ENCODE assay signal across 8 cellular contexts in the genomic region with DNA sequence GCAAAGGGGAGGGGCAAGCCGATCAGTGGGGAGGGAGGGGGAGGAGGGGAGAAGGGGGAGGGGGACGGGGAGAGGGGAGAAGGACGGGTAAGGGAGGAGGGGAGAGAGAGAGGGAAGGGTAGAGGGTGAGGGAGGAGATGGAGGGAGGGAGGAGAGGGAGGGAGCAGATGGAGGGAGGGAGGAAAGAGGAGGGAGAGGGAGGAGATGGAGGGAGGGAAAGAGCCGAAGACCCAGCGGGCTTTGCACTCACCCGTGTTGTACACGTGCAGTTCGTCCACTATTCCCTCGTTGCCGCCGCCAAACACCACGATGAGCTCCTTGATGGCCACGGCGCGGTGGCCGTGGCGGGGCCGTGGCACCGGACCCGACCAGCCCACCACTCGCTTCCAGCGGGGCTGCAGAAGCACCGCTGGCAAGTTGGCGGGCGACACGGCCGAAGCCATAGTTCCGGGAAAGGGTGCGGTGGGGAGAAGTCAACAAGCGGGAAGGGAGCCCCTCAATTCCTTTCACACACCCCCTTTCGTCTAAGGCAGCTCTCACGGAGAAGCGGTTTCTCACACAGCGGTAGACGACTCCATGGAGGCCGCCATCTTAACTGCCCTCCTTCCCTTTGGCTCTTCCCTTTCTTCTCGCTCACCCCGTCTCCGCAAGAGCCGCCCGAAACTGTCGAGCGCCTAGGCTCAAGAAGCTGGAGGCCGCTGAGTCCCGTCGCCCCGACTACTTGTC. TPM values are rescaled to one million over a fixed set of nuclear protein-coding genes. Genes with fewer than 3 reads are reported as not detected.
DNase-seq lines count a peak whose midpoint lies in the region; ATAC-seq and TF ChIP-seq lines count a peak whose summit lies in the region.

No MANE protein-coding gene starts in this region.

- no peaks in the 10 kb centered on the region for H4K20me1 ChIP-seq in HCT116 (ENCODE audit: insufficient read depth)

- TF ChIP-seq CTCF in HCT116 (IDR thresholded peaks at IDR 0.05 in 2 of 3, conservative IDR thresholded peaks at IDR 0.05 in 1 of 3; ENCODE audit: borderline replicate concordance in 1 of 3, insufficient read depth in 1 of 3, low read depth in 2 of 3, low read length in 2 of 3) (no peak), glutamatergic neuron (IDR thresholded peaks at IDR 0.05; ENCODE audit: partially characterized antibody, unreplicated experiment) (no peak), osteocyte (IDR thresholded peaks at IDR 0.05) (no peak)

- H3K9ac ChIP-seq in HCT116 (ENCODE audit: low read length), result peak overlapping the region; percentile 99

- H3K9me3 Mint-ChIP-seq in activated T-helper 2 cell treated with anti-CD3 and anti-CD28 coated beads, Interferon-gamma antibody, Interleukin-2, Interleukin-4, amounts not matched to agents 10 μg/mL and 5 μg/mL and 100 μg/mL, durations not matched to agents 14 hours and 24 hours and 36 hours, result no peaks in the 10 kb centered on the region
- H3K9me3 Mint-ChIP-seq in glutamatergic neuron (ENCODE audit: unreplicated experiment) (peaks cover 7% of the 10 kb centered on the region), osteocyte (ENCODE audit: unreplicated experiment) (no peaks in the 10 kb centered on the region)

- peaks cover 0 to 11% of the 10 kb centered on the region in 2 experiments; a peak in 1 of 4 replicates for H3K36me3 ChIP-seq in HCT116 (ENCODE audit: control insufficient read depth in 1 of 2, insufficient read depth in 2 of 2, low read length in 2 of 2)

- TSS peak; percentile 59 for BruUV-seq in HCT116 (replicated peaks; lab: Mats Ljungman, UMichigan)

- intact Hi-C loops in HCT116 (cut with micrococcal nuclease), result loop anchor here (10.0 kb wide), 1 partner anchor 424 kb away; a partner anchor contains a TSS
- intact Hi-C loops in activated T-helper 2 cell treated with anti-CD3 and anti-CD28 coated beads, Interferon-gamma antibody, Interleukin-2, Interleukin-4, amounts not matched to agents 10 μg/mL and 5 μg/mL and 100 μg/mL, durations not matched to agents 14 hours and 24 hours and 36 hours (cut with micrococcal nuclease), result loop anchor here (1.0 to 5.0 kb wide), 5 partner anchors 42 to 407 kb away; a partner anchor contains a TSS

- H3K4me2 ChIP-seq in HCT116 (ENCODE audit: low read length), result peak overlapping the region; percentile 76

- POLR2A ChIA-PET in HCT116 (lab: Charles Lee), result interaction anchor here (0.7 to 2.0 kb wide), 4 partner anchors 42 to 498 kb away, joined by 3 to 10 read pairs (median 4); a partner anchor contains a TSS

- peaks cover 38% of the 10 kb centered on the region for H3K4me1 Mint-ChIP-seq in activated T-helper 2 cell treated with anti-CD3 and anti-CD28 coated beads, Interferon-gamma antibody, Interleukin-2, Interleukin-4, amounts not matched to agents 10 μg/mL and 5 μg/mL and 100 μg/mL, durations not matched to agents 14 hours and 24 hours and 36 hours (ENCODE audit: low read depth)
- H3K4me1 Mint-ChIP-seq in glutamatergic neuron (ENCODE audit: low read depth, unreplicated experiment), result peaks cover 18% of the 10 kb centered on the region
- peaks cover 60% of the 10 kb centered on the region for H3K4me1 Mint-ChIP-seq in osteocyte (ENCODE audit: unreplicated experiment)

- H3K27me3 Mint-ChIP-seq in activated T-helper 2 cell treated with anti-CD3 and anti-CD28 coated beads, Interferon-gamma antibody, Interleukin-2, Interleukin-4, amounts not matched to agents 10 μg/mL and 5 μg/mL and 100 μg/mL, durations not matched to agents 14 hours and 24 hours and 36 hours (ENCODE audit: low read depth), result no peaks in the 10 kb centered on the region
- H3K27me3 Mint-ChIP-seq in glutamatergic neuron (ENCODE audit: unreplicated experiment), result peaks cover 7% of the 10 kb centered on the region
- H3K27me3 Mint-ChIP-seq in osteocyte (ENCODE audit: unreplicated experiment), result no peaks in the 10 kb centered on the region

- TF ChIP-seq POLR2A in HCT116 (IDR thresholded peaks at IDR 0.05; ENCODE audit: borderline replicate concordance, extremely low read depth, insufficient read depth, insufficient read length), result no peak

- peak overlapping the region; percentile 90 for H3K27ac ChIP-seq in HCT116 (ENCODE audit: low read depth, low read length)

- H2AFZ ChIP-seq in HCT116 (ENCODE audit: low read depth, low read length, poor library complexity, severe bottlenecking), result no peak overlapping the region

- no peak for TF ChIP-seq RAD21 in HCT116 (IDR thresholded peaks at IDR 0.05; ENCODE audit: low read depth)

- H3K4me1 ChIP-seq in HCT116 (ENCODE audit: control insufficient read depth in 1 of 2, insufficient read depth in 2 of 2, low read length in 2 of 2), result peaks cover 12 to 28% of the 10 kb centered on the region in 2 experiments

- peaks cover 40% of the 10 kb centered on the region for H3K36me3 Mint-ChIP-seq in activated T-helper 2 cell treated with anti-CD3 and anti-CD28 coated beads, Interferon-gamma antibody, Interleukin-2, Interleukin-4, amounts not matched to agents 10 μg/mL and 5 μg/mL and 100 μg/mL, durations not matched to agents 14 hours and 24 hours and 36 hours (ENCODE audit: low read depth)
- no peaks in the 10 kb centered on the region for H3K36me3 Mint-ChIP-seq in glutamatergic neuron (ENCODE audit: unreplicated experiment)
- no peaks in the 10 kb centered on the region for H3K36me3 Mint-ChIP-seq in osteocyte (ENCODE audit: unreplicated experiment)

- no peaks in the 10 kb centered on the region for H3K27me3 ChIP-seq in HCT116 (ENCODE audit: insufficient read depth, low read length)

- CTCF ChIA-PET in HCT116 (lab: Charles Lee), result interaction anchor here (1.0 to 1.1 kb wide), 2 partner anchors 23 to 403 kb away, joined by 3 to 5 read pairs; no protein-coding TSS in a partner anchor

- DNase-seq in ELR (ENCODE audit: low read depth) (peak; percentile 58), HCT116 (ENCODE audit: low read depth, low spot score) (no peak), NCI-H2171 (lab: John Stamatoyannopoulos, UW) (peak; percentile 28), glutamatergic neuron (peak; percentile 50), osteocyte (ENCODE audit: extremely low spot score, unreplicated experiment) (no peak)
- DNase-seq in activated T-helper 2 cell treated with anti-CD3 and anti-CD28 coated beads, Interferon-gamma antibody, Interleukin-2, Interleukin-4, amounts not matched to agents 10 μg/mL and 5 μg/mL and 100 μg/mL, durations not matched to agents 14 hours and 24 hours and 36 hours (ENCODE audit: low spot score), result no peak

- H3K27ac Mint-ChIP-seq in activated T-helper 2 cell treated with anti-CD3 and anti-CD28 coated beads, Interferon-gamma antibody, Interleukin-2, Interleukin-4, amounts not matched to agents 10 μg/mL and 5 μg/mL and 100 μg/mL, durations not matched to agents 14 hours and 24 hours and 36 hours, result peak overlapping the region; percentile 100
- H3K27ac Mint-ChIP-seq in glutamatergic neuron (ENCODE audit: unreplicated experiment) (peak overlapping the region; percentile 100), osteocyte (ENCODE audit: unreplicated experiment) (peak overlapping the region; percentile 100)

- H3K4me3 ChIP-seq in HCT116 (replicated peaks in 1 of 2; ENCODE audit: low read depth in 1 of 2, low read length in 2 of 2), result peak overlapping the region; percentile 75 to 78

- peak overlapping the region; percentile 100 for H3K4me3 Mint-ChIP-seq in activated T-helper 2 cell treated with anti-CD3 and anti-CD28 coated beads, Interferon-gamma antibody, Interleukin-2, Interleukin-4, amounts not matched to agents 10 μg/mL and 5 μg/mL and 100 μg/mL, durations not matched to agents 14 hours and 24 hours and 36 hours (ENCODE audit: low read depth)
- peak overlapping the region; percentile 100 for H3K4me3 Mint-ChIP-seq in glutamatergic neuron (ENCODE audit: unreplicated experiment)
- H3K4me3 Mint-ChIP-seq in osteocyte (ENCODE audit: unreplicated experiment), result peak overlapping the region; percentile 100

- no peak; the same call in 1 of the 2 replicates for ATAC-seq in HCT116
- no peak for ATAC-seq in GM21390 (IDR thresholded peaks at IDR 0.05; ENCODE audit: unreplicated experiment)
- ATAC-seq in HG02610 (IDR thresholded peaks at IDR 0.05; ENCODE audit: unreplicated experiment), result no peak

- H3K9me2 ChIP-seq in HCT116 (ENCODE audit: insufficient read depth), result no peaks in the 10 kb centered on the region

- H3K9me3 ChIP-seq in HCT116 (ENCODE audit: control insufficient read depth in 1 of 2, insufficient read depth in 1 of 2, low read depth in 1 of 2, low read length in 2 of 2), result no peaks in the 10 kb centered on the region

- RAD21 ChIA-PET in HCT116 (lab: Charles Lee; ENCODE audit: low non-redundant PET in 1 of 2, low total read pairs in 2 of 2, uncharacterized antibody in 2 of 2, unreplicated experiment in 2 of 2), result interaction anchor here in 1 of 2 experiments (0.6 kb wide), 1 partner anchor 128 kb away, joined by 4 read pairs; no protein-coding TSS in a partner anchor

- H3K79me2 ChIP-seq in HCT116 (ENCODE audit: insufficient read depth, low read length), result peaks cover 65% of the 10 kb centered on the region

RNA-seq across cellular contexts. Expression of a gene that starts 1.1 kb away (rescaled TPM):
- total RNA-seq in HCT116 (2021; ENCODE audit: unreplicated experiment) (72.8 TPM), glutamatergic neuron (ENCODE audit: unreplicated experiment) (84.0 TPM), osteocyte (73.7 and 74.8 TPM in 2 replicates)
- polyA plus RNA-seq in HCT116 (2012), result 30.8 and 35.3 TPM in 2 replicates
- 107 and 108 TPM in 2 replicates for total RNA-seq in activated T-helper 2 cell treated with anti-CD3 and anti-CD28 coated beads, Interferon-gamma antibody, Interleukin-2, Interleukin-4, amounts not matched to agents 10 μg/mL and 5 μg/mL and 100 μg/mL, durations not matched to agents 14 hours and 24 hours and 36 hours

RNA-seq across cellular contexts. Expression of a gene that starts 2.0 kb away (rescaled TPM):
- total RNA-seq in HCT116 (2021; ENCODE audit: unreplicated experiment) (12.6 TPM), glutamatergic neuron (ENCODE audit: unreplicated experiment) (6.7 TPM), osteocyte (19.2 and 19.3 TPM in 2 replicates)
- 7.5 and 9.6 TPM in 2 replicates for polyA plus RNA-seq in HCT116 (2012)
- total RNA-seq in activated T-helper 2 cell treated with anti-CD3 and anti-CD28 coated beads, Interferon-gamma antibody, Interleukin-2, Interleukin-4, amounts not matched to agents 10 μg/mL and 5 μg/mL and 100 μg/mL, durations not matched to agents 14 hours and 24 hours and 36 hours, result 2.1 and 2.7 TPM in 2 replicates

RNA-seq across cellular contexts. Expression of a gene that starts 26.1 kb away (rescaled TPM):
- total RNA-seq in HCT116 (2021; ENCODE audit: unreplicated experiment) (1.3 TPM), glutamatergic neuron (ENCODE audit: unreplicated experiment) (16.1 TPM), osteocyte (18.7 and 18.9 TPM in 2 replicates)
- 0.30 and 0.52 TPM in 2 replicates for polyA plus RNA-seq in HCT116 (2012)
- 11.4 and 12.4 TPM in 2 replicates for total RNA-seq in activated T-helper 2 cell treated with anti-CD3 and anti-CD28 coated beads, Interferon-gamma antibody, Interleukin-2, Interleukin-4, amounts not matched to agents 10 μg/mL and 5 μg/mL and 100 μg/mL, durations not matched to agents 14 hours and 24 hours and 36 hours

RNA-seq across cellular contexts. Expression of a gene that starts 35.7 kb away (rescaled TPM):
- total RNA-seq in HCT116 (2021; ENCODE audit: unreplicated experiment) (124 TPM), glutamatergic neuron (ENCODE audit: unreplicated experiment) (129 TPM), osteocyte (94.1 and 96.6 TPM in 2 replicates)
- 135 and 156 TPM in 2 replicates for polyA plus RNA-seq in HCT116 (2012)
- total RNA-seq in activated T-helper 2 cell treated with anti-CD3 and anti-CD28 coated beads, Interferon-gamma antibody, Interleukin-2, Interleukin-4, amounts not matched to agents 10 μg/mL and 5 μg/mL and 100 μg/mL, durations not matched to agents 14 hours and 24 hours and 36 hours, result 127 and 128 TPM in 2 replicates

RNA-seq across cellular contexts. Expression of a gene that starts 44.5 kb away (rescaled TPM):
- 67.4 TPM for total RNA-seq in HCT116 (2021; ENCODE audit: unreplicated experiment)
- polyA plus RNA-seq in HCT116 (2012), result 41.2 and 44.2 TPM in 2 replicates
- total RNA-seq in activated T-helper 2 cell treated with anti-CD3 and anti-CD28 coated beads, Interferon-gamma antibody, Interleukin-2, Interleukin-4, amounts not matched to agents 10 μg/mL and 5 μg/mL and 100 μg/mL, durations not matched to agents 14 hours and 24 hours and 36 hours, result 128 and 135 TPM in 2 replicates
- total RNA-seq in glutamatergic neuron (ENCODE audit: unreplicated experiment), result 33.5 TPM
- 4.9 and 5.3 TPM in 2 replicates for total RNA-seq in osteocyte

Comparison
In these comparisons a context has a peak if more than half of its experiments do, and no peak if none do; other contexts are left out.
1. DNase-seq: peak in ELR (single experiment), NCI-H2171 (single experiment) and glutamatergic neuron (single experiment); none in HCT116 (single experiment), activated T-helper 2 cell treated with anti-CD3 and anti-CD28 coated beads, Interferon-gamma antibody, Interleukin-2, Interleukin-4, amounts not matched to agents 10 μg/mL and 5 μg/mL and 100 μg/mL, durations not matched to agents 14 hours and 24 hours and 36 hours (single experiment) and osteocyte (single experiment).
2. Peak in every context shown above with its lines, with median percentiles within 50 percentile points of each other: H3K27ac Mint-ChIP-seq and H3K4me3 Mint-ChIP-seq.